In the genomic region with DNA sequence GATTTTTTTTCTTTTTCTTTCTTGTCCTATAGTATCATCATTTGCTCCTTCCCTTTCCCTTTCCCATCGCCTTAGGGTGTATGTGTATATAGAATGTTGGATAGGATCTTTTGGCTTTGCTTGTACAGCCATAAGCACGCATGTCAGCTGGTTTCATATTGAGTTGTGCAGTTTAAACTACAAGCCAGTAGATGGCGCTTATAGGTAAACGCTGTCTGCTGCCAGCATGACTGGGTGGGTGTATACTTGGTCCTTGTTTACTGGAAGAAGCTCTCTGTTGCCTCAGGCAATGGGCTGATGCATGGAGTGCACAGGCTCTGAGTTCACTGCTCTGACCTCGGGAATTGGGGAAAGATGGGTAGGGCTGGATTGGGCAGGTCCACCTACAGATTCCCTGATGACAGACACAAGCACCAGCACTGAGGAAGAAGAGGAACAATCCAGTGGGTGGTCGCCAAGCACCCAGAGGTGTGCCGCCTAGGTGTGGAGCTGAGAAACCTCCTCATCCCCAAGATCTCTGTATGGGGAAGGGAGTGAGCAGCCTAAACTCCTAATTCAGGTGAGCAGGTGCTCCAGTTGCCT, we compare ENCODE assay signal across 1 cellular context.
A peak's percentile ranks its signal among the peaks of the same experiment; 100 is the strongest.
TF ChIP-seq lines count a peak whose summit lies in the region.

No MANE protein-coding gene starts in this region.

TF ChIP-seq in HepG2, 621 proteins besides CTCF, POLR2A, EP300 and RAD21 (continued from another document):
- TF ChIP-seq ELK4 (CRISPR knock-in tag; IDR thresholded peaks at IDR 0.05; ENCODE audit: borderline replicate concordance): no peak
- no peak for TF ChIP-seq ZNF264 (CRISPR knock-in tag; IDR thresholded peaks at IDR 0.05)
- TF ChIP-seq, protein P1, sequence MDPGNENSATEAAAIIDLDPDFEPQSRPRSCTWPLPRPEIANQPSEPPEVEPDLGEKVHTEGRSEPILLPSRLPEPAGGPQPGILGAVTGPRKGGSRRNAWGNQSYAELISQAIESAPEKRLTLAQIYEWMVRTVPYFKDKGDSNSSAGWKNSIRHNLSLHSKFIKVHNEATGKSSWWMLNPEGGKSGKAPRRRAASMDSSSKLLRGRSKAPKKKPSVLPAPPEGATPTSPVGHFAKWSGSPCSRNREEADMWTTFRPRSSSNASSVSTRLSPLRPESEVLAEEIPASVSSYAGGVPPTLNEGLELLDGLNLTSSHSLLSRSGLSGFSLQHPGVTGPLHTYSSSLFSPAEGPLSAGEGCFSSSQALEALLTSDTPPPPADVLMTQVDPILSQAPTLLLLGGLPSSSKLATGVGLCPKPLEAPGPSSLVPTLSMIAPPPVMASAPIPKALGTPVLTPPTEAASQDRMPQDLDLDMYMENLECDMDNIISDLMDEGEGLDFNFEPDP (CRISPR knock-in tag; conservative IDR thresholded peaks at IDR 0.05): no peak
- TF ChIP-seq ZNF891 (CRISPR knock-in tag; IDR thresholded peaks at IDR 0.05): no peak
- peak; percentile 52; the same call in 1 of the 2 replicates for TF ChIP-seq FOXA3 (CRISPR knock-in tag; IDR thresholded peaks at IDR 0.05)
- no peak for TF ChIP-seq GZF1 (CRISPR knock-in tag; IDR thresholded peaks at IDR 0.05)
- TF ChIP-seq ZNF616 (CRISPR knock-in tag; IDR thresholded peaks at IDR 0.05; ENCODE audit: low read depth): no peak
- TF ChIP-seq, protein P2, sequence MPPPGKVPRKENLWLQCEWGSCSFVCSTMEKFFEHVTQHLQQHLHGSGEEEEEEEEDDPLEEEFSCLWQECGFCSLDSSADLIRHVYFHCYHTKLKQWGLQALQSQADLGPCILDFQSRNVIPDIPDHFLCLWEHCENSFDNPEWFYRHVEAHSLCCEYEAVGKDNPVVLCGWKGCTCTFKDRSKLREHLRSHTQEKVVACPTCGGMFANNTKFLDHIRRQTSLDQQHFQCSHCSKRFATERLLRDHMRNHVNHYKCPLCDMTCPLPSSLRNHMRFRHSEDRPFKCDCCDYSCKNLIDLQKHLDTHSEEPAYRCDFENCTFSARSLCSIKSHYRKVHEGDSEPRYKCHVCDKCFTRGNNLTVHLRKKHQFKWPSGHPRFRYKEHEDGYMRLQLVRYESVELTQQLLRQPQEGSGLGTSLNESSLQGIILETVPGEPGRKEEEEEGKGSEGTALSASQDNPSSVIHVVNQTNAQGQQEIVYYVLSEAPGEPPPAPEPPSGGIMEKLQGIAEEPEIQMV (CRISPR knock-in tag; IDR thresholded peaks at IDR 0.05; ENCODE audit: low read depth): no peak
- TF ChIP-seq MAFG (CRISPR knock-in tag; IDR thresholded peaks at IDR 0.05): no peak
- TF ChIP-seq NCOA1 (CRISPR knock-in tag; IDR thresholded peaks at IDR 0.05): no peak
- TF ChIP-seq, protein P3, sequence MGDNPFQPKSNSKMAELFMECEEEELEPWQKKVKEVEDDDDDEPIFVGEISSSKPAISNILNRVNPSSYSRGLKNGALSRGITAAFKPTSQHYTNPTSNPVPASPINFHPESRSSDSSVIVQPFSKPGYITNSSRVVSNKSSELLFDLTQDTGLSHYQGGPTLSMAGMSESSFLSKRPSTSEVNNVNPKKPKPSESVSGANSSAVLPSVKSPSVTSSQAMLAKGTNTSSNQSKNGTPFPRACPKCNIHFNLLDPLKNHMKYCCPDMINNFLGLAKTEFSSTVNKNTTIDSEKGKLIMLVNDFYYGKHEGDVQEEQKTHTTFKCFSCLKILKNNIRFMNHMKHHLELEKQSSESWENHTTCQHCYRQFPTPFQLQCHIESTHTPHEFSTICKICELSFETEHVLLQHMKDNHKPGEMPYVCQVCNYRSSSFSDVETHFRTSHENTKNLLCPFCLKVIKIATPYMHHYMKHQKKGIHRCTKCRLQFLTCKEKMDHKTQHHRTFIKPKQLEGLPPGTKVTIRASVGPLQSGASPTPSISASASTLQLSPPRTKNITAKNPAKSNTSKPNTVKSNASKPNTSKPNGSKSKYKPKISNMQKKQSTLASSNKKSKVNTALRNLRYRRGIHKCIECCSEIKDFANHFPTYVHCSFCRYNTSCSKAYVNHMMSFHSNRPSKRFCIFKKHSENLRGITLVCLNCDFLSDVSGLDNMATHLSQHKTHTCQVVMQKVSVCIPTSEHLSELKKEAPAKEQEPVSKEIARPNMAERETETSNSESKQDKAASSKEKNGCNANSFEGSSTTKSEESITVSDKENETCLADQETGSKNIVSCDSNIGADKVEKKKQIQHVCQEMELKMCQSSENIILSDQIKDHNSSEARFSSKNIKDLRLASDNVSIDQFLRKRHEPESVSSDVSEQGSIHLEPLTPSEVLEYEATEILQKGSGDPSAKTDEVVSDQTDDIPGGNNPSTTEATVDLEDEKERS (CRISPR knock-in tag; IDR thresholded peaks at IDR 0.05): no peak
- TF ChIP-seq ZC3H4 (CRISPR knock-in tag; IDR thresholded peaks at IDR 0.05; ENCODE audit: borderline replicate concordance): no peak
- TF ChIP-seq POLR2G (IDR thresholded peaks at IDR 0.05; ENCODE audit: low read depth, low read length): no peak
- TF ChIP-seq CREM (IDR thresholded peaks at IDR 0.05): no peak
- no peak for TF ChIP-seq CREM (CRISPR knock-in tag; IDR thresholded peaks at IDR 0.05)
- no peak for TF ChIP-seq JDP2 (CRISPR knock-in tag; IDR thresholded peaks at IDR 0.05; ENCODE audit: borderline replicate concordance)
- TF ChIP-seq PAWR (CRISPR knock-in tag; IDR thresholded peaks at IDR 0.05; ENCODE audit: borderline replicate concordance): no peak
- no peak for TF ChIP-seq ZNF350 (CRISPR knock-in tag; IDR thresholded peaks at IDR 0.05; ENCODE audit: borderline replicate concordance, low read depth)
- TF ChIP-seq ZNF331 (CRISPR knock-in tag; IDR thresholded peaks at IDR 0.05): peak; percentile 14; the same call in 1 of the 2 replicates
- TF ChIP-seq NFYC (CRISPR knock-in tag; IDR thresholded peaks at IDR 0.05): no peak
- TF ChIP-seq KAT7 (CRISPR knock-in tag; IDR thresholded peaks at IDR 0.05; ENCODE audit: borderline replicate concordance): no peak
- TF ChIP-seq ZNF850 (CRISPR knock-in tag; conservative IDR thresholded peaks at IDR 0.05): no peak
- TF ChIP-seq MED8 (CRISPR knock-in tag; IDR thresholded peaks at IDR 0.05; ENCODE audit: insufficient replicate concordance): no peak
- no peak for TF ChIP-seq ARID3A (IDR thresholded peaks at IDR 0.05; ENCODE audit: low read depth, low read length)
- TF ChIP-seq SRF (IDR thresholded peaks at IDR 0.05; ENCODE audit: low read depth, low read length): no peak
